ENCODE assay signal across 1 cellular context in genomic region chr20:49281059-49281912, GRCh38.
TF ChIP-seq lines count a peak whose summit lies in the region.

No MANE protein-coding gene starts in this region.

TF ChIP-seq in HepG2, 621 proteins besides CTCF, POLR2A, EP300 and RAD21 (continued from another document):
- TF ChIP-seq THRA (CRISPR knock-in tag; IDR thresholded peaks at IDR 0.05; ENCODE audit: borderline replicate concordance) (no peak), SYNCRIP (IDR thresholded peaks at IDR 0.05; ENCODE audit: insufficient read depth, low read depth, low read length) (no peak), NBN (conservative IDR thresholded peaks at IDR 0.05) (no peak), POLR2AphosphoS5 (IDR thresholded peaks at IDR 0.05; ENCODE audit: low read depth, low read length) (peak; percentile 78), FOXA3 (CRISPR knock-in tag; IDR thresholded peaks at IDR 0.05) (peak; percentile 84), ZFP36L2 (CRISPR knock-in tag; IDR thresholded peaks at IDR 0.05) (no peak), RXRB (CRISPR knock-in tag; IDR thresholded peaks at IDR 0.05; ENCODE audit: borderline replicate concordance) (peak; percentile 42; the same call in 1 of the 2 replicates), ZFP36 (IDR thresholded peaks at IDR 0.05; ENCODE audit: borderline replicate concordance, low read depth, low read length, partially characterized antibody) (no peak), RCOR2 (CRISPR knock-in tag; IDR thresholded peaks at IDR 0.05) (no peak), ZNF790 (CRISPR knock-in tag; IDR thresholded peaks at IDR 0.05; ENCODE audit: borderline replicate concordance) (no peak), ZNF552 (CRISPR knock-in tag; IDR thresholded peaks at IDR 0.05; ENCODE audit: borderline replicate concordance) (no peak; the same call in 1 of the 2 replicates), ZC3H13 (CRISPR knock-in tag; IDR thresholded peaks at IDR 0.05) (0 out of 2 replicates have a peak, but pooled peaks have one; percentile 57), KLF9 (CRISPR knock-in tag; IDR thresholded peaks at IDR 0.05; ENCODE audit: low read depth) (no peak), KLF13 (CRISPR knock-in tag; IDR thresholded peaks at IDR 0.05) (no peak), JARID2 (CRISPR knock-in tag; IDR thresholded peaks at IDR 0.05; ENCODE audit: insufficient replicate concordance) (no peak), ELF1 (CRISPR knock-in tag; IDR thresholded peaks at IDR 0.05) (peak; percentile 60), KLF6 (CRISPR knock-in tag; IDR thresholded peaks at IDR 0.05) (no peak; the same call in 1 of the 2 replicates), ZNF225 (CRISPR knock-in tag; IDR thresholded peaks at IDR 0.05) (no peak), ZBTB3 (CRISPR knock-in tag; IDR thresholded peaks at IDR 0.05; ENCODE audit: borderline replicate concordance, low read depth) (no peak), NFKB2 (CRISPR knock-in tag; IDR thresholded peaks at IDR 0.05; ENCODE audit: borderline replicate concordance) (no peak)
- TF ChIP-seq, protein P1, sequence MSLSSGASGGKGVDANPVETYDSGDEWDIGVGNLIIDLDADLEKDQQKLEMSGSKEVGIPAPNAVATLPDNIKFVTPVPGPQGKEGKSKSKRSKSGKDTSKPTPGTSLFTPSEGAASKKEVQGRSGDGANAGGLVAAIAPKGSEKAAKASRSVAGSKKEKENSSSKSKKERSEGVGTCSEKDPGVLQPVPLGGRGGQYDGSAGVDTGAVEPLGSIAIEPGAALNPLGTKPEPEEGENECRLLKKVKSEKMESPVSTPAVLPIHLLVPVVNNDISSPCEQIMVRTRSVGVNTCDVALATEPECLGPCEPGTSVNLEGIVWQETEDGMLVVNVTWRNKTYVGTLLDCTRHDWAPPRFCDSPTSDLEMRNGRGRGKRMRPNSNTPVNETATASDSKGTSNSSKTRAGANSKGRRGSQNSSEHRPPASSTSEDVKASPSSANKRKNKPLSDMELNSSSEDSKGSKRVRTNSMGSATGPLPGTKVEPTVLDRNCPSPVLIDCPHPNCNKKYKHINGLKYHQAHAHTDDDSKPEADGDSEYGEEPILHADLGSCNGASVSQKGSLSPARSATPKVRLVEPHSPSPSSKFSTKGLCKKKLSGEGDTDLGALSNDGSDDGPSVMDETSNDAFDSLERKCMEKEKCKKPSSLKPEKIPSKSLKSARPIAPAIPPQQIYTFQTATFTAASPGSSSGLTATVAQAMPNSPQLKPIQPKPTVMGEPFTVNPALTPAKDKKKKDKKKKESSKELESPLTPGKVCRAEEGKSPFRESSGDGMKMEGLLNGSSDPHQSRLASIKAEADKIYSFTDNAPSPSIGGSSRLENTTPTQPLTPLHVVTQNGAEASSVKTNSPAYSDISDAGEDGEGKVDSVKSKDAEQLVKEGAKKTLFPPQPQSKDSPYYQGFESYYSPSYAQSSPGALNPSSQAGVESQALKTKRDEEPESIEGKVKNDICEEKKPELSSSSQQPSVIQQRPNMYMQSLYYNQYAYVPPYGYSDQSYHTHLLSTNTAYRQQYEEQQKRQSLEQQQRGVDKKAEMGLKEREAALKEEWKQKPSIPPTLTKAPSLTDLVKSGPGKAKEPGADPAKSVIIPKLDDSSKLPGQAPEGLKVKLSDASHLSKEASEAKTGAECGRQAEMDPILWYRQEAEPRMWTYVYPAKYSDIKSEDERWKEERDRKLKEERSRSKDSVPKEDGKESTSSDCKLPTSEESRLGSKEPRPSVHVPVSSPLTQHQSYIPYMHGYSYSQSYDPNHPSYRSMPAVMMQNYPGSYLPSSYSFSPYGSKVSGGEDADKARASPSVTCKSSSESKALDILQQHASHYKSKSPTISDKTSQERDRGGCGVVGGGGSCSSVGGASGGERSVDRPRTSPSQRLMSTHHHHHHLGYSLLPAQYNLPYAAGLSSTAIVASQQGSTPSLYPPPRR (CRISPR knock-in tag; IDR thresholded peaks at IDR 0.05; ENCODE audit: borderline replicate concordance): no peak
- TF ChIP-seq, protein P2, sequence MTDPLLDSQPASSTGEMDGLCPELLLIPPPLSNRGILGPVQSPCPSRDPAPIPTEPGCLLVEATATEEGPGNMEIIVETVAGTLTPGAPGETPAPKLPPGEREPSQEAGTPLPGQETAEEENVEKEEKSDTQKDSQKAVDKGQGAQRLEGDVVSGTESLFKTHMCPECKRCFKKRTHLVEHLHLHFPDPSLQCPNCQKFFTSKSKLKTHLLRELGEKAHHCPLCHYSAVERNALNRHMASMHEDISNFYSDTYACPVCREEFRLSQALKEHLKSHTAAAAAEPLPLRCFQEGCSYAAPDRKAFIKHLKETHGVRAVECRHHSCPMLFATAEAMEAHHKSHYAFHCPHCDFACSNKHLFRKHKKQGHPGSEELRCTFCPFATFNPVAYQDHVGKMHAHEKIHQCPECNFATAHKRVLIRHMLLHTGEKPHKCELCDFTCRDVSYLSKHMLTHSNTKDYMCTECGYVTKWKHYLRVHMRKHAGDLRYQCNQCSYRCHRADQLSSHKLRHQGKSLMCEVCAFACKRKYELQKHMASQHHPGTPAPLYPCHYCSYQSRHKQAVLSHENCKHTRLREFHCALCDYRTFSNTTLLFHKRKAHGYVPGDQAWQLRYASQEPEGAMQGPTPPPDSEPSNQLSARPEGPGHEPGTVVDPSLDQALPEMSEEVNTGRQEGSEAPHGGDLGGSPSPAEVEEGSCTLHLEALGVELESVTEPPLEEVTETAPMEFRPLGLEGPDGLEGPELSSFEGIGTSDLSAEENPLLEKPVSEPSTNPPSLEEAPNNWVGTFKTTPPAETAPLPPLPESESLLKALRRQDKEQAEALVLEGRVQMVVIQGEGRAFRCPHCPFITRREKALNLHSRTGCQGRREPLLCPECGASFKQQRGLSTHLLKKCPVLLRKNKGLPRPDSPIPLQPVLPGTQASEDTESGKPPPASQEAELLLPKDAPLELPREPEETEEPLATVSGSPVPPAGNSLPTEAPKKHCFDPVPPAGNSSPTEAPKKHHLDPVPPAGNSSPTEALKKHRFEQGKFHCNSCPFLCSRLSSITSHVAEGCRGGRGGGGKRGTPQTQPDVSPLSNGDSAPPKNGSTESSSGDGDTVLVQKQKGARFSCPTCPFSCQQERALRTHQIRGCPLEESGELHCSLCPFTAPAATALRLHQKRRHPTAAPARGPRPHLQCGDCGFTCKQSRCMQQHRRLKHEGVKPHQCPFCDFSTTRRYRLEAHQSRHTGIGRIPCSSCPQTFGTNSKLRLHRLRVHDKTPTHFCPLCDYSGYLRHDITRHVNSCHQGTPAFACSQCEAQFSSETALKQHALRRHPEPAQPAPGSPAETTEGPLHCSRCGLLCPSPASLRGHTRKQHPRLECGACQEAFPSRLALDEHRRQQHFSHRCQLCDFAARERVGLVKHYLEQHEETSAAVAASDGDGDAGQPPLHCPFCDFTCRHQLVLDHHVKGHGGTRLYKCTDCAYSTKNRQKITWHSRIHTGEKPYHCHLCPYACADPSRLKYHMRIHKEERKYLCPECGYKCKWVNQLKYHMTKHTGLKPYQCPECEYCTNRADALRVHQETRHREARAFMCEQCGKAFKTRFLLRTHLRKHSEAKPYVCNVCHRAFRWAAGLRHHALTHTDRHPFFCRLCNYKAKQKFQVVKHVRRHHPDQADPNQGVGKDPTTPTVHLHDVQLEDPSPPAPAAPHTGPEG (CRISPR knock-in tag; IDR thresholded peaks at IDR 0.05): no peak
- TF ChIP-seq, protein P3, sequence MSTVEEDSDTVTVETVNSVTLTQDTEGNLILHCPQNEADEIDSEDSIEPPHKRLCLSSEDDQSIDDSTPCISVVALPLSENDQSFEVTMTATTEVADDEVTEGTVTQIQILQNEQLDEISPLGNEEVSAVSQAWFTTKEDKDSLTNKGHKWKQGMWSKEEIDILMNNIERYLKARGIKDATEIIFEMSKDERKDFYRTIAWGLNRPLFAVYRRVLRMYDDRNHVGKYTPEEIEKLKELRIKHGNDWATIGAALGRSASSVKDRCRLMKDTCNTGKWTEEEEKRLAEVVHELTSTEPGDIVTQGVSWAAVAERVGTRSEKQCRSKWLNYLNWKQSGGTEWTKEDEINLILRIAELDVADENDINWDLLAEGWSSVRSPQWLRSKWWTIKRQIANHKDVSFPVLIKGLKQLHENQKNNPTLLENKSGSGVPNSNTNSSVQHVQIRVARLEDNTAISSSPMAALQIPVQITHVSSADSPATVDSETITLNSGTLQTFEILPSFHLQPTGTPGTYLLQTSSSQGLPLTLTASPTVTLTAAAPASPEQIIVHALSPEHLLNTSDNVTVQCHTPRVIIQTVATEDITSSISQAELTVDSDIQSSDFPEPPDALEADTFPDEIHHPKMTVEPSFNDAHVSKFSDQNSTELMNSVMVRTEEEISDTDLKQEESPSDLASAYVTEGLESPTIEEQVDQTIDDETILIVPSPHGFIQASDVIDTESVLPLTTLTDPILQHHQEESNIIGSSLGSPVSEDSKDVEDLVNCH (CRISPR knock-in tag; IDR thresholded peaks at IDR 0.05): no peak
